9 cellular contexts compared by ENCODE assay signal in the genomic region with DNA sequence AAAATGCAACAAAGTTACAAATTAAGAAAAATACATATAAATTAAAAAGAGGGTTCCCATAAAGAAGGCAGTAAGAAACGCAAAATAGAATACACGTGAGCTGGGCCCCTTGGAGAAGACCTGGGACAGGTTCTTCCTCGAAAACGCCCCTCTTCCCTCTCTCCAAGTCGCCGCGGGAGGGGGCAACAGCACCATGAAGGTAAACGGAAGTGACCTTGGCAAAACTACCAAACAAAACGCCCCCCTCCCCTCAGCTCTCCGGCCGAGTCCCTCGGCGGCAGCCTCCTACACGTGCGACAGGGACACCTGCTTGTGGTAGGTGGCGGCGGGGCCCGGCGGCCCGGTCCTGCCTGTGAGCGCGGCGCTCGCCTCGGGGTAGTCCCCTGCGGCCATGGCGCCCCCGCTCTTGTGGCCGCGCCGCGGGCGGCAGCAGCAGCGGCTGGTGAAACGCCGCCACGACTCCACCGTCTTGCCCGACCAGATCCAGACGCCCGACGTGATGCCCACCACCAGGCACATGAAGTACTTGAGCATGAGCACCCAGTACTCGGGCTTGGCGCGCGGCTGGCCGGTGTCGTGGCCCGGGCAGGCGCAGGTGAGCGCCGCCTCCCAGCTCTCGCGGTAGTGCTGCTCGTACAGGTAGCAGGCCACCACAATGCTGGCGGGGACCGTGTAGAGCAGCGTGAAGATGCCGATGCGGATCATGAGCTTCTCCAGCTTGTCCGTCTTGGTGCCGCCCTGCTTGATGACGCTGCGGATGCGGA. TPM values are rescaled to one million over a fixed set of nuclear protein-coding genes. Genes with fewer than 3 reads are reported as not detected.
DNase-seq lines count a peak whose midpoint lies in the region; ATAC-seq and TF ChIP-seq lines count a peak whose summit lies in the region.
"Had no signal": no experiment of that assay in that cellular context is flagged by ENCODE, and none has a peak within 500 bp of the region (broad histone marks: within the 10 kb centered on the region; RNA-seq: fewer than 3 reads in every experiment).

No MANE protein-coding gene starts in this region.

- H3K4me3 ChIP-seq in neural cell (ENCODE audit: low read length), result peak overlapping the region; percentile 86
- no peak overlapping the region for H3K4me3 ChIP-seq in psoas muscle

- peaks cover 30% of the 10 kb centered on the region for H3K4me1 ChIP-seq in psoas muscle

- H4K20me1 ChIP-seq in neural cell (ENCODE audit: insufficient read depth), result no peaks in the 10 kb centered on the region

- H3K9ac ChIP-seq in neural cell (ENCODE audit: low read length), result no peak overlapping the region

- H3F3A ChIP-seq in neural cell (ENCODE audit: insufficient read depth, low read length, poor library complexity, severe bottlenecking), result no peaks in the 10 kb centered on the region

- intact Hi-C loops in Calu3 (cut with micrococcal nuclease; ENCODE audit: unreplicated experiment) (loop anchor here (1.0 to 5.0 kb wide), 4 partner anchors 100 to 268 kb away; no protein-coding TSS in a partner anchor), psoas muscle (cut with DNase I) (loop anchor here (5.0 kb wide), 2 partner anchors 205 to 260 kb away; partner anchors contain the start of gene PLEKHM3 (in 2 of the 2))

- H3K9me3 ChIP-seq in neural cell (ENCODE audit: low read length) (no peaks in the 10 kb centered on the region), psoas muscle (no peaks in the 10 kb centered on the region)

- peaks cover 68% of the 10 kb centered on the region for H3K36me3 Mint-ChIP-seq in Calu3 (ENCODE audit: insufficient read depth, unreplicated experiment)
- H3K36me3 Mint-ChIP-seq in effector memory CD8-positive, alpha-beta T cell (ENCODE audit: insufficient read depth), result peaks cover 11% of the 10 kb centered on the region

- H3K27ac ChIP-seq in neural cell (ENCODE audit: low read length) (no peak overlapping the region), psoas muscle (no peak overlapping the region)

- WGBS in psoas muscle, 3 donors, result 74 to 82% (median 77%) methylated on average over 43 to 65 of the region's 65 CpGs

- CTCF ChIA-PET in Calu3 (lab: Charles Lee), result interaction anchor here (0.7 to 2.1 kb wide), 8 partner anchors 21 to 274 kb away, joined by 3 to 12 read pairs (median 5); no protein-coding TSS in a partner anchor

- no peaks in the 10 kb centered on the region for H3K9me3 Mint-ChIP-seq in Calu3 (ENCODE audit: low read depth, unreplicated experiment)
- no peaks in the 10 kb centered on the region for H3K9me3 Mint-ChIP-seq in effector memory CD8-positive, alpha-beta T cell

- peaks cover 51% of the 10 kb centered on the region for H3K4me1 Mint-ChIP-seq in Calu3 (ENCODE audit: low read depth, unreplicated experiment)
- peaks cover 21 to 27% of the 10 kb centered on the region in 2 donors for H3K4me1 Mint-ChIP-seq in effector memory CD8-positive, alpha-beta T cell (ENCODE audit: low read depth in 2 of 2)

- no peak for TF ChIP-seq RAD21 in neural cell (conservative IDR thresholded peaks at IDR 0.05)

- peak overlapping the region; percentile 83 for H3K27ac Mint-ChIP-seq in Calu3 (ENCODE audit: unreplicated experiment)
- peak overlapping the region; percentile 41 to 46 for H3K27ac Mint-ChIP-seq in effector memory CD8-positive, alpha-beta T cell

- no peak for ATAC-seq in effector memory CD8-positive, alpha-beta T cell (replicated peaks)
- no peak for ATAC-seq in HG03139 (IDR thresholded peaks at IDR 0.05; ENCODE audit: unreplicated experiment)
- no peak for ATAC-seq in psoas muscle

- no peaks in the 10 kb centered on the region for H3K36me3 ChIP-seq in neural cell (ENCODE audit: insufficient read depth, low read length)
- peaks cover 0 to 17% of the 10 kb centered on the region in 2 donors for H3K36me3 ChIP-seq in psoas muscle (ENCODE audit: insufficient read depth in 1 of 2, low read depth in 1 of 2)

- H3K9me2 ChIP-seq in neural cell (ENCODE audit: insufficient read depth, low read length), result no peaks in the 10 kb centered on the region

- BruUV-seq in Calu3 (replicated peaks; lab: Mats Ljungman, UMichigan), result no TSS peak

- DNase-seq in Calu3 (peak; percentile 58), NCI-H1105 (lab: John Stamatoyannopoulos, UW) (peak; percentile 55), GM03348 (ENCODE audit: low spot score) (no peak), OCI-M2 (lab: John Stamatoyannopoulos, UW; ENCODE audit: unreplicated experiment) (no peak), psoas muscle (no peak)
- no peak for DNase-seq in effector memory CD8-positive, alpha-beta T cell
- DNase-seq: effector CD4-positive, alpha-beta T cell had no signal

- H2AFZ ChIP-seq in neural cell (ENCODE audit: low read depth, low read length), result no peak overlapping the region

- H3K79me2 ChIP-seq in neural cell (replicated peaks; ENCODE audit: insufficient read depth, low read length), result peaks cover 62% of the 10 kb centered on the region

- no peak for TF ChIP-seq EP300 in neural cell (conservative IDR thresholded peaks at IDR 0.05; ENCODE audit: poor library complexity, severe bottlenecking)

- H3K27me3 Mint-ChIP-seq in Calu3 (ENCODE audit: unreplicated experiment), result no peaks in the 10 kb centered on the region
- peaks cover 24 to 42% of the 10 kb centered on the region in 2 donors for H3K27me3 Mint-ChIP-seq in effector memory CD8-positive, alpha-beta T cell

- peak overlapping the region; percentile 82 for H3K4me3 Mint-ChIP-seq in Calu3 (ENCODE audit: low read depth, unreplicated experiment)
- peak overlapping the region; percentile 86 to 89 for H3K4me3 Mint-ChIP-seq in effector memory CD8-positive, alpha-beta T cell

- peak overlapping the region; percentile 4 for H3K4me2 ChIP-seq in neural cell (ENCODE audit: low read length)

- TF ChIP-seq CTCF in Calu3 (IDR thresholded peaks at IDR 0.05; ENCODE audit: unreplicated experiment) (peak; percentile 27), neural cell (IDR thresholded peaks at IDR 0.05; ENCODE audit: poor library complexity, severe bottlenecking) (no peak), psoas muscle (IDR thresholded peaks at IDR 0.05) (no peak)

- H3K27me3 ChIP-seq in neural cell (ENCODE audit: insufficient read depth, low read depth, low read length) (peaks cover 18% of the 10 kb centered on the region), psoas muscle (ENCODE audit: insufficient read depth in 3 of 3, low read length in 2 of 3) (no peaks in the 10 kb centered on the region)

TF ChIP-seq in neural cell, 6 proteins besides CTCF, POLR2A, EP300 and RAD21:
- TF ChIP-seq MXI1 (conservative IDR thresholded peaks at IDR 0.05; ENCODE audit: poor library complexity, severe bottlenecking) (peak; percentile 23), REST (IDR thresholded peaks at IDR 0.05; ENCODE audit: borderline replicate concordance) (no peak)

RNA-seq across cellular contexts. Expression of gene FZD5, which starts 2.8 kb away (rescaled TPM):
- total RNA-seq in Calu3 (2022) (20.4 and 22.2 TPM in 2 replicates), psoas muscle (1 to 10 TPM; 2.5 to 3.5 (median 2.7) TPM)
- polyA plus RNA-seq in neural cell (0.99 and 2.4 TPM in 2 replicates), psoas muscle (1 to 10 TPM; 1.2 to 1.8 (median 1.5) TPM)
- 4.4 and 5.3 TPM in 2 replicates for polyA minus RNA-seq in neural cell

RNA-seq across cellular contexts. Expression of gene CCNYL1, which starts 55.4 kb away (rescaled TPM):
- total RNA-seq in Calu3 (2022) (13.7 and 16.3 TPM in 2 replicates), psoas muscle (1 to 10 TPM; 6.8 to 9.7 (median 7.6) TPM)
- polyA plus RNA-seq in neural cell (12.1 and 14.7 TPM in 2 replicates), psoas muscle (10 to 100 TPM in 1 of 3 donors, 1 to 10 TPM in 2; 6.1 to 15.7 (median 8.5) TPM)
- 22.9 and 23.6 TPM in 2 replicates for polyA minus RNA-seq in neural cell

Comparison
In these comparisons a context has a peak if more than half of its experiments do, and no peak if none do; other contexts are left out.
1. DNase-seq: peak in Calu3 (single experiment) and NCI-H1105 (single experiment); none in effector memory CD8-positive, alpha-beta T cell (0 of 3), GM03348 (single experiment), OCI-M2 (single experiment) and psoas muscle (0 of 2).